8 cellular contexts compared by ENCODE assay signal in the genomic region with DNA sequence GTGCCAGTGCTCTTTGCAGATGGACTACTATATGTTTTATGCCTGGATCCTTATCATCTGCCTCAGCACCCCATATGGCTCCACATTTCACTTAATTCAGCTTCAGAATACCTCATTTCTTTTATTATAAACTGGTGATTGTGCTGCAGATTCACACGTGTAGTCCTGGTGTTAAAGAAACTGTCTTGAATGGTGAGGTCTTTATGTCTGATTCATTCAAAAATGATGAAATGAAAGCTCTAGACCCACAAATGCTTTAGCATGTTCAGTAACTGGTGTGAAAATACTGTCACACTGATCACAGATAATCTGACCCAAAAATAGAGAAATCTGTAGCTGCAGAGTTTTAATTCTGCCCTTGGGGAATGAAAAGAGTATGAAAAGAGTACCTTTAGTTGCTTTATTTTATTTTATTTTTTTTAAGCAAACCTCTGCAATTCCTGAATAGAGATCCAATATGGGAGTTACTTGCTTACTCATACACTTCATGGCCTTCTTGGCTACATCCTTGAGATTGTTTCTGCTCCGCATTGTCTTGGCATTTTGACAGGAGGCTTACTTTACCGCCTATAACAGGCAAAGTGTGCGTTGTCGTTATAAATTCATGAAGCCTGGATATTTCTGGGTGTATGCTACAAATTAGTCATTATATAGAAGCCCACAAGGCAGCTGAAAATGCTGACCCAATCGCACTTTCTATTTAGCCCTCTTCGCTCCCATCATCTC. TPM values are rescaled to one million over a fixed set of nuclear protein-coding genes. Genes with fewer than 3 reads are reported as not detected.
A peak's percentile ranks its signal among the peaks of the same experiment; 100 is the strongest.
DNase-seq lines count a peak whose midpoint lies in the region; ATAC-seq, FAIRE-seq and TF ChIP-seq lines count a peak whose summit lies in the region.

No MANE protein-coding gene starts in this region.

- no peak for ATAC-seq in A549
- no peak for ATAC-seq in memory B cell (ENCODE audit: low read depth)
- no peak for ATAC-seq in GM19324 (IDR thresholded peaks at IDR 0.05; ENCODE audit: low FRiP score, unreplicated experiment)
- no peak for ATAC-seq in HG02970 (IDR thresholded peaks at IDR 0.05; ENCODE audit: low FRiP score, unreplicated experiment)
- ATAC-seq in HG03571 (IDR thresholded peaks at IDR 0.05; ENCODE audit: unreplicated experiment): no peak

- H3K27ac Mint-ChIP-seq in brain: peak overlapping the region; percentile 51 to 100 (median 94)
- no peak overlapping the region for H3K27ac Mint-ChIP-seq in memory B cell

- H3K4me1 Mint-ChIP-seq in brain: peaks cover 85% of the 10 kb centered on the region
- peaks cover 30% of the 10 kb centered on the region for H3K4me1 Mint-ChIP-seq in memory B cell

- H3K9me3 ChIP-seq in A549 (no peaks in the 10 kb centered on the region), HAP-1 (no peaks in the 10 kb centered on the region)

- CTCF ChIA-PET in A549 (lab: Yijun Ruan, JAX): interaction anchor here (0.9 to 2.8 kb wide), 4 partner anchors 7 to 23 kb away, joined by 3 to 11 read pairs (median 4); no protein-coding TSS in a partner anchor

- POLR2A ChIA-PET in A549 (lab: Yijun Ruan, JAX): interaction anchor here (0.6 kb wide), 1 partner anchor 25 kb away, joined by 4 read pairs; no protein-coding TSS in a partner anchor

- TF ChIP-seq RAD21 in A549 (conservative IDR thresholded peaks at IDR 0.05 in 1 of 2, IDR thresholded peaks at IDR 0.05 in 1 of 2): no peak

- H3K36me3 Mint-ChIP-seq in brain: peaks cover 66% of the 10 kb centered on the region
- H3K36me3 Mint-ChIP-seq in memory B cell: peaks cover 2% of the 10 kb centered on the region

- H3K9me3 Mint-ChIP-seq in brain (no peaks in the 10 kb centered on the region), memory B cell (no peaks in the 10 kb centered on the region)

- no peaks in the 10 kb centered on the region for H3K27me3 ChIP-seq in HAP-1 (ENCODE audit: low read depth)

- TF ChIP-seq CTCF in A549 (IDR thresholded peaks at IDR 0.05) (no peak), brain (conservative IDR thresholded peaks at IDR 0.05) (no peak)

- peak overlapping the region; percentile 79; the same call in 2 of the 3 replicates for H3K4me2 ChIP-seq in A549

- H3K4me3 ChIP-seq in A549 (no peak overlapping the region), HAP-1 (peak overlapping the region; percentile 71)

- no peak for TF ChIP-seq POLR2A in A549 (IDR thresholded peaks at IDR 0.05; ENCODE audit: low read length)

- H3K4me3 Mint-ChIP-seq in brain (peak overlapping the region; percentile 92 to 98 (median 96)), memory B cell (peak overlapping the region; percentile 5)

- no peak for TF ChIP-seq EP300 in A549 (IDR thresholded peaks at IDR 0.05)

- in situ Hi-C loops in HAP-1 (cut with MboI; ENCODE audit: low sequenced_read_pairs): no loop called here

- H3K4me1 ChIP-seq in A549: peaks cover 22% of the 10 kb centered on the region
- peaks cover 18% of the 10 kb centered on the region for H3K4me1 ChIP-seq in HAP-1

- no peak for DNase-seq in A549 (ENCODE audit: low read depth in 1 of 2, low spot score in 1 of 2)
- DNase-seq in HAP-1 (ENCODE audit: low spot score in 2 of 2): no peak
- DNase-seq in memory B cell (ENCODE audit: low spot score in 2 of 2): no peak
- no peak for DNase-seq in GDM1 (lab: John Stamatoyannopoulos, UW)

- H3K27me3 Mint-ChIP-seq in brain: peaks cover 11% of the 10 kb centered on the region
- H3K27me3 Mint-ChIP-seq in memory B cell: no peaks in the 10 kb centered on the region

- no peak for FAIRE-seq in A549 (lab: Jason Lieb, UNC)

- H3K27ac ChIP-seq in A549: no peak overlapping the region

- peaks cover 27% of the 10 kb centered on the region for H3K36me3 ChIP-seq in HAP-1 (replicated peaks)

- WGBS in A549 (ENCODE audit: missing lambda C conversion rate): 89% methylated on average over 7 of the region's 7 CpGs

TF ChIP-seq in A549, 52 proteins besides CTCF, POLR2A, EP300 and RAD21:
- TF ChIP-seq, protein P1, sequence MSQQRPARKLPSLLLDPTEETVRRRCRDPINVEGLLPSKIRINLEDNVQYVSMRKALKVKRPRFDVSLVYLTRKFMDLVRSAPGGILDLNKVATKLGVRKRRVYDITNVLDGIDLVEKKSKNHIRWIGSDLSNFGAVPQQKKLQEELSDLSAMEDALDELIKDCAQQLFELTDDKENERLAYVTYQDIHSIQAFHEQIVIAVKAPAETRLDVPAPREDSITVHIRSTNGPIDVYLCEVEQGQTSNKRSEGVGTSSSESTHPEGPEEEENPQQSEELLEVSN (IDR thresholded peaks at IDR 0.05; ENCODE audit: borderline replicate concordance, low read depth): no peak

RNA-seq across cellular contexts. Expression of a gene that starts 2.7 kb away (rescaled TPM):
- polyA plus RNA-seq in A549 (2011; rRNA removed) (5.3 and 7.5 TPM in 2 replicates), A549 (2017; fragmentation: RNase III; extraction: RNeasy Plus Mini Kit Qiagen cat#74134 plus additional on column Dnase treatment) (5.6 to 6.1 TPM (median 6.1 TPM) in 3 replicates), brain (ENCODE audit: insufficient read depth, low read depth, low replicate concordance) (24.9 TPM)
- 8.5 and 10.8 TPM in 2 replicates for polyA plus RNA-seq in A549 (2012; cell fraction: cytosol; rRNA removed)
- polyA plus RNA-seq in A549 (2012; cell fraction: nucleus; rRNA removed): 11.4 and 13.6 TPM in 2 replicates
- polyA minus RNA-seq in A549 (2011; rRNA and poly(A)+ RNA removed): 13.0 and 14.7 TPM in 2 replicates
